ENCODE assay signal across 1 cellular context in genomic region chr7:143374556-143374955, GRCh38.
TF ChIP-seq lines count a peak whose summit lies in the region.

No MANE protein-coding gene starts in this region.

TF ChIP-seq in HepG2, 621 proteins besides CTCF, POLR2A, EP300 and RAD21:
- TF ChIP-seq HNF4A (CRISPR knock-in tag; IDR thresholded peaks at IDR 0.05) = no peak
